In the genomic region with DNA sequence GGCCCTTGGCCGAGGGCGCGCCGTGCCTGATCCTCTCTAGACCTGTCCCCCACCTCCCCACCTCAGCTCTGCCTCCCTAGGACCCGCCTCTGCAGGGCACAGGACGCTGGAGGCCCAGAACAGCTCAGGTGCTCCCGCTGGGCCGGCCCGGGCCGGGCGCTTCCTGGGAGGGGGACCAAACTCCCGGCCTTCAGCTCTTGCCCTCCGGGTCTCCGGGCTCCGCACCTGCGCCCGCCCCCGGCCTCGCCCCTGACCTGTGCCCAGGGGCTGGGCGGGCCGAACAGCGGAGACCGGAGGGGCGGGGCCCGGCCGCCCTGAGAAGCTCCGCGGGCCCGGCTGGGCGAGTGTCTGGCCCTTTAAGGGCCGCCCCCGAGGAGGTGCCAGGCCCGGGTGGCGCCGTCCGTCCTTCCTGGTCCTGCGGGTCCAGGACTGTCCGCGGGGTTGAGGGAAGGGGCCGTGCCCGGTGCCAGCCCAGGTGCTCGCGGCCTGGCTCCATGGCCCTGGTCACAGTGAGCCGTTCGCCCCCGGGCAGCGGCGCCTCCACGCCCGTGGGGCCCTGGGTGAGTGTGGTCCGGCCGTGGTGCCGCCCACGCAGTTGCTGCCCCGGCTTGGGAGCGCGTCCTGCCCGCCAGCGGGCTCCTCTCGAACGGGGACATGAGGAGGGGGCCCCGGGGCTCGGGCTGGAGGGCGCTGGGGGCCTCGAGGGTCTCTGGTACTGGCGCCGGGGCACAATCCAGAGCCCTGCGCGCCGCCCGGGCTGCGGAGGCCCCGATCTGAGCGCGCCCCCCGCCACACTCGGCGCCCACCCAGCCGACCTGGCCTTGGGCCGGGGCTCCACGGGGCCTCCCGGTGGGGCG, we compare ENCODE assay signal across 8 cellular contexts. TPM values are rescaled to one million over a fixed set of nuclear protein-coding genes. Genes with fewer than 3 reads are reported as not detected.
A peak's percentile ranks its signal among the peaks of the same experiment; 100 is the strongest.
DNase-seq lines count a peak whose midpoint lies in the region; ATAC-seq and TF ChIP-seq lines count a peak whose summit lies in the region.

A gene with protein sequence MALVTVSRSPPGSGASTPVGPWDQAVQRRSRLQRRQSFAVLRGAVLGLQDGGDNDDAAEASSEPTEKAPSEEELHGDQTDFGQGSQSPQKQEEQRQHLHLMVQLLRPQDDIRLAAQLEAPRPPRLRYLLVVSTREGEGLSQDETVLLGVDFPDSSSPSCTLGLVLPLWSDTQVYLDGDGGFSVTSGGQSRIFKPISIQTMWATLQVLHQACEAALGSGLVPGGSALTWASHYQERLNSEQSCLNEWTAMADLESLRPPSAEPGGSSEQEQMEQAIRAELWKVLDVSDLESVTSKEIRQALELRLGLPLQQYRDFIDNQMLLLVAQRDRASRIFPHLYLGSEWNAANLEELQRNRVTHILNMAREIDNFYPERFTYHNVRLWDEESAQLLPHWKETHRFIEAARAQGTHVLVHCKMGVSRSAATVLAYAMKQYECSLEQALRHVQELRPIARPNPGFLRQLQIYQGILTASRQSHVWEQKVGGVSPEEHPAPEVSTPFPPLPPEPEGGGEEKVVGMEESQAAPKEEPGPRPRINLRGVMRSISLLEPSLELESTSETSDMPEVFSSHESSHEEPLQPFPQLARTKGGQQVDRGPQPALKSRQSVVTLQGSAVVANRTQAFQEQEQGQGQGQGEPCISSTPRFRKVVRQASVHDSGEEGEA (plus strand): TSS at position 399 of the 857 bp plus-strand sequence. CDS start 96 bp downstream, at position 495.

- H3K4me1 Mint-ChIP-seq in WTC11 = peaks cover 11% of the 10 kb centered on the region
- H3K4me1 Mint-ChIP-seq in stimulated activated effector memory CD8-positive, alpha-beta T cell treated with anti-CD3 and anti-CD28 coated beads, Interleukin-12 subunit alpha, Interleukin-12 subunit beta, amount 100 ng/mL, for 72 hours = peaks cover 25% of the 10 kb centered on the region

- DNase-seq in EH (ENCODE audit: low read depth) (peak; percentile 72), NB4 (ENCODE audit: low read depth) (peak; percentile 25), WTC11 (ENCODE audit: low spot score) (peak; percentile 78), left lobe of liver (ENCODE audit: low spot score) (peak; percentile 93)
- DNase-seq in stimulated activated effector memory CD8-positive, alpha-beta T cell treated with anti-CD3 and anti-CD28 coated beads, Interleukin-12 subunit alpha, Interleukin-12 subunit beta, amount 100 ng/mL, for 72 hours (ENCODE audit: low spot score in 2 of 2) = peak in 1 of 2 donors; percentile 82

- H3K36me3 Mint-ChIP-seq in WTC11 = peaks cover 6% of the 10 kb centered on the region
- H3K36me3 Mint-ChIP-seq in stimulated activated effector memory CD8-positive, alpha-beta T cell treated with anti-CD3 and anti-CD28 coated beads, Interleukin-12 subunit alpha, Interleukin-12 subunit beta, amount 100 ng/mL, for 72 hours = peaks cover 39% of the 10 kb centered on the region

- peaks cover 4% of the 10 kb centered on the region; the same call in 1 of the 2 replicates for H3K27me3 Mint-ChIP-seq in WTC11 (ENCODE audit: low read depth)

- H3K4me3 ChIP-seq in NB4 (ENCODE audit: low read depth, low read length) (no peak within 1 kb of the TSS), ectodermal cell (ENCODE audit: insufficient read depth, low read depth, low read length) (peak within 1 kb of the TSS; percentile 50)

- peak within 1 kb of the TSS; percentile 57 for H3K27ac Mint-ChIP-seq in WTC11
- peak within 1 kb of the TSS; percentile 52 for H3K27ac Mint-ChIP-seq in stimulated activated effector memory CD8-positive, alpha-beta T cell treated with anti-CD3 and anti-CD28 coated beads, Interleukin-12 subunit alpha, Interleukin-12 subunit beta, amount 100 ng/mL, for 72 hours

- H3K27ac ChIP-seq in ectodermal cell (ENCODE audit: insufficient read depth, low read depth, low read length, poor library complexity, severe bottlenecking) = peak within 1 kb of the TSS; percentile 16

- TF ChIP-seq CTCF in NB4 (IDR thresholded peaks at IDR 0.05; ENCODE audit: low read depth, low read length) (no peak), WTC11 (IDR thresholded peaks at IDR 0.05) (no peak)

- no peaks in the 10 kb centered on the region for H3K9me3 Mint-ChIP-seq in WTC11
- no peaks in the 10 kb centered on the region for H3K9me3 Mint-ChIP-seq in stimulated activated effector memory CD8-positive, alpha-beta T cell treated with anti-CD3 and anti-CD28 coated beads, Interleukin-12 subunit alpha, Interleukin-12 subunit beta, amount 100 ng/mL, for 72 hours

- no peak for TF ChIP-seq POLR2A in NB4 (IDR thresholded peaks at IDR 0.05; ENCODE audit: extremely low read depth, insufficient read length)

- peak within 1 kb of the TSS; percentile 74 for H3K4me3 Mint-ChIP-seq in WTC11
- peak within 1 kb of the TSS; percentile 52 for H3K4me3 Mint-ChIP-seq in stimulated activated effector memory CD8-positive, alpha-beta T cell treated with anti-CD3 and anti-CD28 coated beads, Interleukin-12 subunit alpha, Interleukin-12 subunit beta, amount 100 ng/mL, for 72 hours

- POLR2A ChIA-PET in WTC11 (lab: Charles Lee) = interaction anchor here (0.6 to 1.6 kb wide), 11 partner anchors 10 to 757 kb away, joined by 3 to 24 read pairs (median 3); a partner anchor contains a TSS

- H3K27me3 ChIP-seq in ectodermal cell (ENCODE audit: control insufficient read depth, insufficient read depth, low read length, poor library complexity, severe bottlenecking) = peaks cover 19% of the 10 kb centered on the region

- no peaks in the 10 kb centered on the region for H3K36me3 ChIP-seq in ectodermal cell (ENCODE audit: control insufficient read depth, insufficient read depth, low read length)

- 0 to 1% methylated on average over 83 of the region's 83 CpGs for WGBS in ectodermal cell, 2 experiments

- ATAC-seq in WTC11 (peak; percentile 82), left lobe of liver (peak; percentile 93), GM19324 (IDR thresholded peaks at IDR 0.05; ENCODE audit: low FRiP score, unreplicated experiment) (no peak), HG03520 (IDR thresholded peaks at IDR 0.05; ENCODE audit: unreplicated experiment) (no peak)
- ATAC-seq in stimulated activated effector memory CD8-positive, alpha-beta T cell treated with anti-CD3 and anti-CD28 coated beads, Interleukin-12 subunit alpha, Interleukin-12 subunit beta, amount 100 ng/mL, for 72 hours = peak; percentile 86

- CTCF ChIA-PET in WTC11 (lab: Charles Lee) = interaction anchor here (0.6 to 5.3 kb wide), 27 partner anchors 8 to 326 kb away, joined by 3 to 103 read pairs (median 6); a partner anchor contains a TSS

- peaks cover 19% of the 10 kb centered on the region for H3K4me1 ChIP-seq in ectodermal cell (ENCODE audit: control insufficient read depth, insufficient read depth, low read length)

- H3K9me3 ChIP-seq in ectodermal cell (ENCODE audit: control insufficient read depth, low read length) = no peaks in the 10 kb centered on the region

TF ChIP-seq in WTC11, 78 proteins besides CTCF, POLR2A, EP300 and RAD21 (continues in another document):
- TF ChIP-seq GABPB1 (CRISPR knock-in tag; IDR thresholded peaks at IDR 0.05) = no peak
- TF ChIP-seq, protein P1, sequence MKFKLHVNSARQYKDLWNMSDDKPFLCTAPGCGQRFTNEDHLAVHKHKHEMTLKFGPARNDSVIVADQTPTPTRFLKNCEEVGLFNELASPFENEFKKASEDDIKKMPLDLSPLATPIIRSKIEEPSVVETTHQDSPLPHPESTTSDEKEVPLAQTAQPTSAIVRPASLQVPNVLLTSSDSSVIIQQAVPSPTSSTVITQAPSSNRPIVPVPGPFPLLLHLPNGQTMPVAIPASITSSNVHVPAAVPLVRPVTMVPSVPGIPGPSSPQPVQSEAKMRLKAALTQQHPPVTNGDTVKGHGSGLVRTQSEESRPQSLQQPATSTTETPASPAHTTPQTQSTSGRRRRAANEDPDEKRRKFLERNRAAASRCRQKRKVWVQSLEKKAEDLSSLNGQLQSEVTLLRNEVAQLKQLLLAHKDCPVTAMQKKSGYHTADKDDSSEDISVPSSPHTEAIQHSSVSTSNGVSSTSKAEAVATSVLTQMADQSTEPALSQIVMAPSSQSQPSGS (CRISPR knock-in tag; IDR thresholded peaks at IDR 0.05; ENCODE audit: borderline replicate concordance, low read depth) = 0 out of 2 replicates have a peak, but pooled peaks have one; percentile 52
- TF ChIP-seq TCF7 (CRISPR knock-in tag; IDR thresholded peaks at IDR 0.05; ENCODE audit: low read depth) = no peak
- no peak for TF ChIP-seq TEAD1 (CRISPR knock-in tag; IDR thresholded peaks at IDR 0.05)
- TF ChIP-seq, protein P2, sequence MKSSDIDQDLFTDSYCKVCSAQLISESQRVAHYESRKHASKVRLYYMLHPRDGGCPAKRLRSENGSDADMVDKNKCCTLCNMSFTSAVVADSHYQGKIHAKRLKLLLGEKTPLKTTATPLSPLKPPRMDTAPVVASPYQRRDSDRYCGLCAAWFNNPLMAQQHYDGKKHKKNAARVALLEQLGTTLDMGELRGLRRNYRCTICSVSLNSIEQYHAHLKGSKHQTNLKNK (CRISPR knock-in tag; IDR thresholded peaks at IDR 0.05) = no peak
- no peak for TF ChIP-seq GRHL2 (CRISPR knock-in tag; IDR thresholded peaks at IDR 0.05; ENCODE audit: insufficient replicate concordance, severe bottlenecking)
- TF ChIP-seq, protein P3, sequence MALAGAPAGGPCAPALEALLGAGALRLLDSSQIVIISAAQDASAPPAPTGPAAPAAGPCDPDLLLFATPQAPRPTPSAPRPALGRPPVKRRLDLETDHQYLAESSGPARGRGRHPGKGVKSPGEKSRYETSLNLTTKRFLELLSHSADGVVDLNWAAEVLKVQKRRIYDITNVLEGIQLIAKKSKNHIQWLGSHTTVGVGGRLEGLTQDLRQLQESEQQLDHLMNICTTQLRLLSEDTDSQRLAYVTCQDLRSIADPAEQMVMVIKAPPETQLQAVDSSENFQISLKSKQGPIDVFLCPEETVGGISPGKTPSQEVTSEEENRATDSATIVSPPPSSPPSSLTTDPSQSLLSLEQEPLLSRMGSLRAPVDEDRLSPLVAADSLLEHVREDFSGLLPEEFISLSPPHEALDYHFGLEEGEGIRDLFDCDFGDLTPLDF (CRISPR knock-in tag; IDR thresholded peaks at IDR 0.05) = no peak

RNA-seq across cellular contexts. Expression of the gene that starts here (rescaled TPM):
- total RNA-seq in WTC11 (2021) = 34.8 to 43.4 TPM (median 42.3 TPM) in 3 replicates
- polyA plus RNA-seq in ectodermal cell (2013, experiment 1 of 4) = 9.5 TPM
- polyA plus RNA-seq in ectodermal cell (2013, experiment 2 of 4) = 8.1 TPM
- 10.0 TPM for polyA plus RNA-seq in ectodermal cell (2013, experiment 3 of 4)
- 10.0 TPM for polyA plus RNA-seq in ectodermal cell (2013, experiment 4 of 4)
- total RNA-seq in left lobe of liver = 18.2 TPM

Comparison
In these comparisons a context has a peak if more than half of its experiments do, and no peak if none do; other contexts are left out.
1. ATAC-seq: peak in WTC11 (single experiment), left lobe of liver (single experiment) and stimulated activated effector memory CD8-positive, alpha-beta T cell treated with anti-CD3 and anti-CD28 coated beads, Interleukin-12 subunit alpha, Interleukin-12 subunit beta, amount 100 ng/mL, for 72 hours (single experiment); none in GM19324 (single experiment) and HG03520 (single experiment).